ENCODE assay signal across 7 cellular contexts in genomic region chr2:200378652-200379290, GRCh38.
DNase-seq lines count a peak whose midpoint lies in the region; ATAC-seq and TF ChIP-seq lines count a peak whose summit lies in the region.

No MANE protein-coding gene starts in this region.

- intact Hi-C loops in breast epithelium (cut with DNase I; ENCODE audit: low total_unique reads) (no loop called here), left lung (cut with DNase I) (no loop called here), thyroid gland (cut with DNase I) (no loop called here)

- ATAC-seq in left lung (no peak), GM21717 (IDR thresholded peaks at IDR 0.05; ENCODE audit: unreplicated experiment) (no peak)

- H3K27ac ChIP-seq in HUES6 (ENCODE audit: low read depth, low read length): peak overlapping the region; percentile 58
- peak overlapping the region; percentile 69 to 77 for H3K27ac ChIP-seq in breast epithelium
- peak overlapping the region; percentile 59 to 75 for H3K27ac ChIP-seq in left lung
- peak overlapping the region in 2 of 3 donors; percentile 57 to 62 for H3K27ac ChIP-seq in thyroid gland

- 65 to 77% methylated on average over 7 of the region's 7 CpGs for WGBS in thyroid gland, 2 donors

- H3K9ac ChIP-seq in HUES6 (ENCODE audit: low read length): no peak overlapping the region

- H3K4me1 ChIP-seq in HUES6 (ENCODE audit: control insufficient read depth, insufficient read depth, low read length) (peaks cover 80% of the 10 kb centered on the region), breast epithelium (peaks cover 0 to 16% of the 10 kb centered on the region in 2 donors), left lung (peaks cover 57 to 71% of the 10 kb centered on the region in 2 donors), thyroid gland (peaks cover 35 to 61% of the 10 kb centered on the region in 2 donors)

- TF ChIP-seq POLR2A in breast epithelium (IDR thresholded peaks at IDR 0.05): no peak
- TF ChIP-seq POLR2A in thyroid gland (IDR thresholded peaks at IDR 0.05): no peak

- TF ChIP-seq CTCF in breast epithelium (IDR thresholded peaks at IDR 0.05) (no peak), left lung (IDR thresholded peaks at IDR 0.05) (no peak), thyroid gland (IDR thresholded peaks at IDR 0.05) (no peak)

- no peaks in the 10 kb centered on the region for H3K27me3 ChIP-seq in HUES6 (ENCODE audit: control insufficient read depth, insufficient read depth, low read length)
- no peaks in the 10 kb centered on the region for H3K27me3 ChIP-seq in breast epithelium
- H3K27me3 ChIP-seq in left lung: no peaks in the 10 kb centered on the region
- H3K27me3 ChIP-seq in thyroid gland: no peaks in the 10 kb centered on the region

- H3K4me3 ChIP-seq in HUES6 (ENCODE audit: low read depth, low read length) (peak overlapping the region; percentile 36; the same call in 1 of the 2 replicates), breast epithelium (no peak overlapping the region), left lung (no peak overlapping the region), thyroid gland (replicated peaks in 1 of 3) (no peak overlapping the region)

- H3K36me3 ChIP-seq in HUES6 (ENCODE audit: control insufficient read depth, insufficient read depth, low read length) (no peaks in the 10 kb centered on the region), breast epithelium (no peaks in the 10 kb centered on the region), left lung (no peaks in the 10 kb centered on the region), thyroid gland (no peaks in the 10 kb centered on the region)

- no peaks in the 10 kb centered on the region for H3K9me3 ChIP-seq in HUES6 (ENCODE audit: control insufficient read depth, insufficient read depth, low read depth, low read length)
- no peaks in the 10 kb centered on the region for H3K9me3 ChIP-seq in breast epithelium
- no peaks in the 10 kb centered on the region for H3K9me3 ChIP-seq in left lung
- H3K9me3 ChIP-seq in thyroid gland: no peaks in the 10 kb centered on the region

- DNase-seq in breast epithelium (ENCODE audit: low spot score in 2 of 2) (no peak), left lung (no peak), thyroid gland (no peak), amygdala (lab: John Stamatoyannopoulos, UW) (no peak)
- no peak for DNase-seq in activated CD4-positive, alpha-beta T cell treated with anti-CD3 and anti-CD28 coated beads, Interleukin-2, amount 50 U/mL, for 1 hour
